2 cellular contexts compared by ENCODE assay signal in the genomic region with DNA sequence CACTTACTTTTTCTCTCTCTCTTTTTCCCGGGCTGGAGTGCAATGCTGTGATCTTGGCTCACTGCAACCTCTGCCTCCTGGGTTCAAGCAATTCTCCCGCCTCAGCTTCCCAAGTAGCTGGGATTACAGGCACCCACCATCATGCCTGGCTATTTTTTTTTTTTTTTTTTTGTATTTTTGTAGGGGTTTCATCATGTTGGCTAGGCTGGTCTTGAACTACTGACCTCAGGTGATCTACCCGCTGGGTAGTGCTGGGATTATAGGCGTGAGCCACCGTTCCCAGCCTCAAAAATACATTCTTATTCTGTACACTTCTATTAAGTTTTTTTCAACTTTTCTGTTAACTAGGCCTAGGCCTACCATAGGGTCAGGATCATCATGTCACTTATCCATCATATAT. TPM values are rescaled to one million over a fixed set of nuclear protein-coding genes. Genes with fewer than 3 reads are reported as not detected.
"Had no signal": no experiment of that assay in that cellular context is flagged by ENCODE, and none has a peak within 500 bp of the region (broad histone marks: within the 10 kb centered on the region; RNA-seq: fewer than 3 reads in every experiment).

No MANE protein-coding gene starts in this region.

RNA-seq across cellular contexts. Expression of gene FGF18, which starts 5.5 kb away (rescaled TPM):
- total RNA-seq: kidney epithelial cell, lung microvascular endothelial cell had no signal
